In genomic region chr17:80986046-80986445, GRCh38 we compare ENCODE assay signal across 1 cellular context.
TF ChIP-seq lines count a peak whose summit lies in the region.

No MANE protein-coding gene starts in this region.

TF ChIP-seq in HepG2, 621 proteins besides CTCF, POLR2A, EP300 and RAD21:
- TF ChIP-seq TOE1 (CRISPR knock-in tag; IDR thresholded peaks at IDR 0.05) (no peak), SOX5 (CRISPR knock-in tag; IDR thresholded peaks at IDR 0.05; ENCODE audit: borderline replicate concordance) (no peak), DNMT1 (CRISPR knock-in tag; IDR thresholded peaks at IDR 0.05) (no peak), ARID2 (CRISPR knock-in tag; IDR thresholded peaks at IDR 0.05; ENCODE audit: borderline replicate concordance) (0 out of 2 replicates have a peak, but pooled peaks have one; percentile 20)
TF ChIP-seq in HepG2: peak in this region for 1.
